1 cellular context compared by ENCODE assay signal in the genomic region with DNA sequence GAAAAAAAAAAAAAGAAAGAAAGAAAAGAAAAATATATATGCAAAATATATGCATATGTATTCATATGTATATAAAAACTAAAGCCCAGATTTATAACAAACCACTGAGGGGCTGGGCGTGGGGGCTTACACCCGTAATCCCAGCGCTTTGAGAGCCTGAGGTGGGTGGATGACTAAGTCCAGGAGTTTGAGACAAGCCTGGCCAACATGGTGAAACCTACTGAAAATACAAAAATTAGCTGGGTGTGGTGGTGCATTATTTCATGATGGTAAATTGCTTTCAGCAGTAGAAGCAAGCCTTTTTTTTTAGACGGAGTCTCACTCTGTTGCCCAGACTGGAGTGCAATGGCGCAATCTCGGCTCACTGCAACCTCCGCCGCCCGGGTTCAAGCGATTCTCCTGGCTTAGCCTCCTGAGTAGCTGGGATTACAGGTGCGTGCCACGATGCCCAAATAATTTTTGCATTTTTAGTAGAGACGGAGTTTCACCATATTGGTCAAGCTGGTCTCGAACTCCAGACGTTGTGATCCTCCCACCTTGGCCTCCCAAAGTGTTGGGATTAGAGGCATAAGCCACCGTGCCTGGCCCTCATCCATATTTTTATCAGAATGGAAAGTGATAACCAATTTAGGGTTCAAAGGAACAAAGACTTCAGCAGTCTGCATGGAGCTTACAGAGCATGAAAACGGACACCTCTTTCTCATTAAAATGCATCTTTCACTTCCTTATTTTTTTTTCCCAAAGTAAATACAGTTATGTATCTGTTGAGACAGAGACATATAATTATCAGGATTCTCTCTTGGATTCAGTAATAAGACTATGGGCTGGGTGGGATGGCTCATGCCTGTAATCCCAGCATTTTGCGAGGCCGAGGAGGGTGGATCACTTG.
A peak's percentile ranks its signal among the peaks of the same experiment; 100 is the strongest.
TF ChIP-seq lines count a peak whose summit lies in the region.

No MANE protein-coding gene starts in this region.

TF ChIP-seq in GM12878, 131 proteins besides CTCF, POLR2A, EP300 and RAD21:
- TF ChIP-seq RUNX3 (IDR thresholded peaks at IDR 0.05; ENCODE audit: low read length) (peak; percentile 59), IRF4 (IDR thresholded peaks at IDR 0.05; ENCODE audit: low read depth, low read length) (peak; percentile 63; the same call in 1 of the 2 replicates), HDGF (IDR thresholded peaks at IDR 0.05) (no peak), BCL11A (IDR thresholded peaks at IDR 0.05; ENCODE audit: low read depth, low read length) (peak; percentile 44; the same call in 1 of the 2 replicates), IKZF2 (IDR thresholded peaks at IDR 0.05) (peak; percentile 83 to 86), JUNB (IDR thresholded peaks at IDR 0.05) (peak; percentile 74), CEBPB (IDR thresholded peaks at IDR 0.05; ENCODE audit: borderline replicate concordance in 1 of 2, low read depth in 2 of 2, low read length in 2 of 2) (no peak), SMARCA5 (IDR thresholded peaks at IDR 0.05) (peak; percentile 78; the same call in 1 of the 2 replicates), GATAD2B (conservative IDR thresholded peaks at IDR 0.05; ENCODE audit: low read depth) (0 out of 2 replicates have a peak, but pooled peaks have one; percentile 37), CREB1 (IDR thresholded peaks at IDR 0.05; ENCODE audit: low read depth) (0 out of 2 replicates have a peak, but pooled peaks have one; percentile 18), MEF2A (IDR thresholded peaks at IDR 0.05; ENCODE audit: insufficient read depth, low read depth, low read length) (0 out of 2 replicates have a peak, but pooled peaks have one; percentile 17), ZNF384 (IDR thresholded peaks at IDR 0.05; ENCODE audit: borderline replicate concordance, low read depth, low read length) (peak; percentile 62; the same call in 1 of the 2 replicates), ESRRA (IDR thresholded peaks at IDR 0.05; ENCODE audit: low read length) (no peak), NFIC (IDR thresholded peaks at IDR 0.05; ENCODE audit: low read depth, low read length) (peak; percentile 58; the same call in 1 of the 2 replicates), GABPA (IDR thresholded peaks at IDR 0.05; ENCODE audit: low read depth) (no peak), ZNF217 (IDR thresholded peaks at IDR 0.05) (0 out of 2 replicates have a peak, but pooled peaks have one; percentile 62), TBL1XR1 (IDR thresholded peaks at IDR 0.05; ENCODE audit: low read depth, low read length) (no peak), FOXM1 (IDR thresholded peaks at IDR 0.05; ENCODE audit: low read depth, low read length) (peak; percentile 58; the same call in 1 of the 2 replicates), DPF2 (IDR thresholded peaks at IDR 0.05) (peak; percentile 85), MEF2B (IDR thresholded peaks at IDR 0.05; ENCODE audit: partially characterized antibody, poor library complexity, severe bottlenecking) (peak; percentile 10), NBN (IDR thresholded peaks at IDR 0.05) (peak; percentile 17; the same call in 1 of the 2 replicates), MXI1 (IDR thresholded peaks at IDR 0.05; ENCODE audit: low read depth, low read length) (peak; percentile 40; the same call in 1 of the 2 replicates), MTA2 (IDR thresholded peaks at IDR 0.05; ENCODE audit: low read depth) (peak; percentile 83), SPI1 (IDR thresholded peaks at IDR 0.05; ENCODE audit: borderline replicate concordance, insufficient read depth, low read depth, low read length) (peak; percentile 93), IKZF1 (conservative IDR thresholded peaks at IDR 0.05) (peak; percentile 85), EGR1 (IDR thresholded peaks at IDR 0.05; ENCODE audit: borderline replicate concordance in 1 of 2, low read depth in 2 of 2, low read length in 2 of 2) (peak in 1 of 2 experiments; percentile 72; a peak in 1 of 3 replicates)
- TF ChIP-seq, protein P1, sequence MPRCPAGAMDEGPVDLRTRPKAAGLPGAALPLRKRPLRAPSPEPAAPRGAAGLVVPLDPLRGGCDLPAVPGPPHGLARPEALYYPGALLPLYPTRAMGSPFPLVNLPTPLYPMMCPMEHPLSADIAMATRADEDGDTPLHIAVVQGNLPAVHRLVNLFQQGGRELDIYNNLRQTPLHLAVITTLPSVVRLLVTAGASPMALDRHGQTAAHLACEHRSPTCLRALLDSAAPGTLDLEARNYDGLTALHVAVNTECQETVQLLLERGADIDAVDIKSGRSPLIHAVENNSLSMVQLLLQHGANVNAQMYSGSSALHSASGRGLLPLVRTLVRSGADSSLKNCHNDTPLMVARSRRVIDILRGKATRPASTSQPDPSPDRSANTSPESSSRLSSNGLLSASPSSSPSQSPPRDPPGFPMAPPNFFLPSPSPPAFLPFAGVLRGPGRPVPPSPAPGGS (IDR thresholded peaks at IDR 0.05; ENCODE audit: borderline replicate concordance, insufficient read depth, low read depth, low read length, poor library complexity, severe bottlenecking) = peak; percentile 37
- TF ChIP-seq, protein P2, sequence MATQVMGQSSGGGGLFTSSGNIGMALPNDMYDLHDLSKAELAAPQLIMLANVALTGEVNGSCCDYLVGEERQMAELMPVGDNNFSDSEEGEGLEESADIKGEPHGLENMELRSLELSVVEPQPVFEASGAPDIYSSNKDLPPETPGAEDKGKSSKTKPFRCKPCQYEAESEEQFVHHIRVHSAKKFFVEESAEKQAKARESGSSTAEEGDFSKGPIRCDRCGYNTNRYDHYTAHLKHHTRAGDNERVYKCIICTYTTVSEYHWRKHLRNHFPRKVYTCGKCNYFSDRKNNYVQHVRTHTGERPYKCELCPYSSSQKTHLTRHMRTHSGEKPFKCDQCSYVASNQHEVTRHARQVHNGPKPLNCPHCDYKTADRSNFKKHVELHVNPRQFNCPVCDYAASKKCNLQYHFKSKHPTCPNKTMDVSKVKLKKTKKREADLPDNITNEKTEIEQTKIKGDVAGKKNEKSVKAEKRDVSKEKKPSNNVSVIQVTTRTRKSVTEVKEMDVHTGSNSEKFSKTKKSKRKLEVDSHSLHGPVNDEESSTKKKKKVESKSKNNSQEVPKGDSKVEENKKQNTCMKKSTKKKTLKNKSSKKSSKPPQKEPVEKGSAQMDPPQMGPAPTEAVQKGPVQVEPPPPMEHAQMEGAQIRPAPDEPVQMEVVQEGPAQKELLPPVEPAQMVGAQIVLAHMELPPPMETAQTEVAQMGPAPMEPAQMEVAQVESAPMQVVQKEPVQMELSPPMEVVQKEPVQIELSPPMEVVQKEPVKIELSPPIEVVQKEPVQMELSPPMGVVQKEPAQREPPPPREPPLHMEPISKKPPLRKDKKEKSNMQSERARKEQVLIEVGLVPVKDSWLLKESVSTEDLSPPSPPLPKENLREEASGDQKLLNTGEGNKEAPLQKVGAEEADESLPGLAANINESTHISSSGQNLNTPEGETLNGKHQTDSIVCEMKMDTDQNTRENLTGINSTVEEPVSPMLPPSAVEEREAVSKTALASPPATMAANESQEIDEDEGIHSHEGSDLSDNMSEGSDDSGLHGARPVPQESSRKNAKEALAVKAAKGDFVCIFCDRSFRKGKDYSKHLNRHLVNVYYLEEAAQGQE (IDR thresholded peaks at IDR 0.05; ENCODE audit: low read depth, low read length) = no peak
- TF ChIP-seq, protein P3, sequence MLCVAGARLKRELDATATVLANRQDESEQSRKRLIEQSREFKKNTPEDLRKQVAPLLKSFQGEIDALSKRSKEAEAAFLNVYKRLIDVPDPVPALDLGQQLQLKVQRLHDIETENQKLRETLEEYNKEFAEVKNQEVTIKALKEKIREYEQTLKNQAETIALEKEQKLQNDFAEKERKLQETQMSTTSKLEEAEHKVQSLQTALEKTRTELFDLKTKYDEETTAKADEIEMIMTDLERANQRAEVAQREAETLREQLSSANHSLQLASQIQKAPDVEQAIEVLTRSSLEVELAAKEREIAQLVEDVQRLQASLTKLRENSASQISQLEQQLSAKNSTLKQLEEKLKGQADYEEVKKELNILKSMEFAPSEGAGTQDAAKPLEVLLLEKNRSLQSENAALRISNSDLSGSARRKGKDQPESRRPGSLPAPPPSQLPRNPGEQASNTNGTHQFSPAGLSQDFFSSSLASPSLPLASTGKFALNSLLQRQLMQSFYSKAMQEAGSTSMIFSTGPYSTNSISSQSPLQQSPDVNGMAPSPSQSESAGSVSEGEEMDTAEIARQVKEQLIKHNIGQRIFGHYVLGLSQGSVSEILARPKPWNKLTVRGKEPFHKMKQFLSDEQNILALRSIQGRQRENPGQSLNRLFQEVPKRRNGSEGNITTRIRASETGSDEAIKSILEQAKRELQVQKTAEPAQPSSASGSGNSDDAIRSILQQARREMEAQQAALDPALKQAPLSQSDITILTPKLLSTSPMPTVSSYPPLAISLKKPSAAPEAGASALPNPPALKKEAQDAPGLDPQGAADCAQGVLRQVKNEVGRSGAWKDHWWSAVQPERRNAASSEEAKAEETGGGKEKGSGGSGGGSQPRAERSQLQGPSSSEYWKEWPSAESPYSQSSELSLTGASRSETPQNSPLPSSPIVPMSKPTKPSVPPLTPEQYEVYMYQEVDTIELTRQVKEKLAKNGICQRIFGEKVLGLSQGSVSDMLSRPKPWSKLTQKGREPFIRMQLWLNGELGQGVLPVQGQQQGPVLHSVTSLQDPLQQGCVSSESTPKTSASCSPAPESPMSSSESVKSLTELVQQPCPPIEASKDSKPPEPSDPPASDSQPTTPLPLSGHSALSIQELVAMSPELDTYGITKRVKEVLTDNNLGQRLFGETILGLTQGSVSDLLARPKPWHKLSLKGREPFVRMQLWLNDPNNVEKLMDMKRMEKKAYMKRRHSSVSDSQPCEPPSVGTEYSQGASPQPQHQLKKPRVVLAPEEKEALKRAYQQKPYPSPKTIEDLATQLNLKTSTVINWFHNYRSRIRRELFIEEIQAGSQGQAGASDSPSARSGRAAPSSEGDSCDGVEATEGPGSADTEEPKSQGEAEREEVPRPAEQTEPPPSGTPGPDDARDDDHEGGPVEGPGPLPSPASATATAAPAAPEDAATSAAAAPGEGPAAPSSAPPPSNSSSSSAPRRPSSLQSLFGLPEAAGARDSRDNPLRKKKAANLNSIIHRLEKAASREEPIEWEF (IDR thresholded peaks at IDR 0.05; ENCODE audit: insufficient replicate concordance, low read depth, low read length) = peak; percentile 35
- TF ChIP-seq, protein P4, sequence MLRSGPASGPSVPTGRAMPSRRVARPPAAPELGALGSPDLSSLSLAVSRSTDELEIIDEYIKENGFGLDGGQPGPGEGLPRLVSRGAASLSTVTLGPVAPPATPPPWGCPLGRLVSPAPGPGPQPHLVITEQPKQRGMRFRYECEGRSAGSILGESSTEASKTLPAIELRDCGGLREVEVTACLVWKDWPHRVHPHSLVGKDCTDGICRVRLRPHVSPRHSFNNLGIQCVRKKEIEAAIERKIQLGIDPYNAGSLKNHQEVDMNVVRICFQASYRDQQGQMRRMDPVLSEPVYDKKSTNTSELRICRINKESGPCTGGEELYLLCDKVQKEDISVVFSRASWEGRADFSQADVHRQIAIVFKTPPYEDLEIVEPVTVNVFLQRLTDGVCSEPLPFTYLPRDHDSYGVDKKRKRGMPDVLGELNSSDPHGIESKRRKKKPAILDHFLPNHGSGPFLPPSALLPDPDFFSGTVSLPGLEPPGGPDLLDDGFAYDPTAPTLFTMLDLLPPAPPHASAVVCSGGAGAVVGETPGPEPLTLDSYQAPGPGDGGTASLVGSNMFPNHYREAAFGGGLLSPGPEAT (IDR thresholded peaks at IDR 0.05; ENCODE audit: low read depth) = peak; percentile 80
- TF ChIP-seq, protein P5, sequence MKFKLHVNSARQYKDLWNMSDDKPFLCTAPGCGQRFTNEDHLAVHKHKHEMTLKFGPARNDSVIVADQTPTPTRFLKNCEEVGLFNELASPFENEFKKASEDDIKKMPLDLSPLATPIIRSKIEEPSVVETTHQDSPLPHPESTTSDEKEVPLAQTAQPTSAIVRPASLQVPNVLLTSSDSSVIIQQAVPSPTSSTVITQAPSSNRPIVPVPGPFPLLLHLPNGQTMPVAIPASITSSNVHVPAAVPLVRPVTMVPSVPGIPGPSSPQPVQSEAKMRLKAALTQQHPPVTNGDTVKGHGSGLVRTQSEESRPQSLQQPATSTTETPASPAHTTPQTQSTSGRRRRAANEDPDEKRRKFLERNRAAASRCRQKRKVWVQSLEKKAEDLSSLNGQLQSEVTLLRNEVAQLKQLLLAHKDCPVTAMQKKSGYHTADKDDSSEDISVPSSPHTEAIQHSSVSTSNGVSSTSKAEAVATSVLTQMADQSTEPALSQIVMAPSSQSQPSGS (IDR thresholded peaks at IDR 0.05; ENCODE audit: low read length) = 0 out of 2 replicates have a peak, but pooled peaks have one; percentile 20
TF ChIP-seq in GM12878: peak in this region for 25.
